3 cellular contexts compared by ENCODE assay signal in the genomic region with DNA sequence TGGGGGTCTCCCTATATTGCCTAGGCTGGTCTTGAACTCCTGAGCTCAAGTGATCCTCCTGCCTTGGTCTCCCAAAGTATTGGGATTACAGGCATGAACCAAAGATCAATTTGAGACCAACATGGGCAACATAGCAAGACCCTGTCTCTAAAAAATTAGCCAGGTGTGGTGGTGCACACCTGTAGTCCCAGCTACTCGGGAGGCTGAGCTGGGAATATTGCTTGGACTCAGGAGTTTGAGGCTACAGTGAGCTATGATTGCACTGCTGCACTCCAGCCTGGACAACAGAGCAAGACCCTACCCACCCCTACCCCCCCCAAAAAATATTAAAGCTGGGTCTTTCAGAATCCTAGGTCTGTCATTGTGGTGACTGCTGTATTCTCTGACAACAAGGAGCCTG.
TF ChIP-seq lines count a peak whose summit lies in the region.

No MANE protein-coding gene starts in this region.

TF ChIP-seq in HEK293, 187 proteins besides CTCF, POLR2A, EP300 and RAD21:
- TF ChIP-seq ZNF121 (tag by site-specific recombination; IDR thresholded peaks at IDR 0.05), result peak; percentile 82; the same call in 1 of the 2 replicates

TF ChIP-seq in K562, 482 proteins besides CTCF, POLR2A, EP300 and RAD21:
- peak; percentile 3 for TF ChIP-seq RBM25 (IDR thresholded peaks at IDR 0.05; ENCODE audit: low read depth, low read length, severe bottlenecking)

TF ChIP-seq in HepG2, 621 proteins besides CTCF, POLR2A, EP300 and RAD21:
- TF ChIP-seq ZNF121 (CRISPR knock-in tag; IDR thresholded peaks at IDR 0.05), result 0 out of 2 replicates have a peak, but pooled peaks have one; percentile 20
